Comparison of ENCODE assay signal across 8 cellular contexts in the genomic region with DNA sequence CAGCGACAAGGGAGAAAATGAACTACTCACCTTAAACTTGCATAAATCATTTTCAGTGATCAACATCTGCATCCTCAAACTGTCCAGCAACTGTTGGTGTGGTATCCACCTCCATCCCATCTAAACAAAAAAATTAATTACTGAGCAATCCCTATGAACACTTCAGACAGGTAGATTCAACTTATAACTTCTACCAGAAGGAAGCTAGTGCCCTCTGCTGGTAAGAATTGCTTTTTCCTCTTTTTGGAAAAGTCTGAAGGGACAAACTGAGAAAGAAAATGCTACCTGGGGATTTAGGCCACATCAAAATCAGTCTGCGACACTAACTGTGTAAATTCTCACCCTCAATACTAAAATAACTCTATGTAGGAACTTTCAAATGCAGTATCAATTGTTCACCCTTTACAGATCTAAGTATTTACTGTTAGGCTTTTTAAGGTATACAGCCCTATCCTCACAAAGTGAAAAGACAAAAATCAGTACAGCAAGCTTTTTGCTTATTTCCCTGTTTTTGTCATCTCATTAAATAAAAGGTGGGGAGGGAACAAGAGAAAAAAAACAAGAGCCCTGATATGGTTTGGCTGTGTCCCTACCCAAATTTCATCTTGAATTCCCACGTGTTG. TPM values are rescaled to one million over a fixed set of nuclear protein-coding genes. Genes with fewer than 3 reads are reported as not detected.
DNase-seq lines count a peak whose midpoint lies in the region; ATAC-seq and TF ChIP-seq lines count a peak whose summit lies in the region.

No MANE protein-coding gene starts in this region.

- no peak overlapping the region for H3K4me3 ChIP-seq in adrenal gland

- no peak overlapping the region for H3K27ac Mint-ChIP-seq in natural killer cell
- no peak overlapping the region for H3K27ac Mint-ChIP-seq in natural killer cell treated with Interleukin-12 subunit alpha and Interleukin-12 subunit beta and Interleukin-15 and Interleukin-18, amount 100 ng/mL, for 72 hours
- no peak overlapping the region for H3K27ac Mint-ChIP-seq in type B pancreatic cell

- 75 to 94% (median 83%) methylated on average over 3 of the region's 3 CpGs for WGBS in adrenal gland, 4 donors

- intact Hi-C loops in natural killer cell (cut with micrococcal nuclease) (loop anchor here (2.0 kb wide), 1 partner anchor 493 kb away; no protein-coding TSS in a partner anchor), adrenal gland (cut with DNase I) (no loop called here)

- H3K9me3 Mint-ChIP-seq in natural killer cell (no peaks in the 10 kb centered on the region), type B pancreatic cell (no peaks in the 10 kb centered on the region)
- no peaks in the 10 kb centered on the region for H3K9me3 Mint-ChIP-seq in natural killer cell treated with Interleukin-12 subunit alpha and Interleukin-12 subunit beta and Interleukin-15 and Interleukin-18, amount 100 ng/mL, for 72 hours

- H3K27ac ChIP-seq in adrenal gland: no peak overlapping the region

- H3K4me1 ChIP-seq in adrenal gland (replicated peaks in 1 of 2): no peaks in the 10 kb centered on the region

- peak; percentile 67 for TF ChIP-seq CTCF in natural killer cell (IDR thresholded peaks at IDR 0.05)
- peak; percentile 52 to 75 (median 68) for TF ChIP-seq CTCF in adrenal gland (IDR thresholded peaks at IDR 0.05)
- peak; percentile 87 for TF ChIP-seq CTCF in type B pancreatic cell (conservative IDR thresholded peaks at IDR 0.05)

- H3K9me3 ChIP-seq in adrenal gland (replicated peaks in 1 of 3): no peaks in the 10 kb centered on the region

- H3K4me1 Mint-ChIP-seq in natural killer cell: no peaks in the 10 kb centered on the region
- H3K4me1 Mint-ChIP-seq in natural killer cell treated with Interleukin-12 subunit alpha and Interleukin-12 subunit beta and Interleukin-15 and Interleukin-18, amount 100 ng/mL, for 72 hours (ENCODE audit: low read depth in 2 of 2): no peaks in the 10 kb centered on the region
- no peaks in the 10 kb centered on the region for H3K4me1 Mint-ChIP-seq in type B pancreatic cell (ENCODE audit: unreplicated experiment)

- TF ChIP-seq POLR2A in adrenal gland (IDR thresholded peaks at IDR 0.05): no peak

- DNase-seq in natural killer cell: no peak
- no peak for DNase-seq in natural killer cell treated with Interleukin-12 subunit alpha and Interleukin-12 subunit beta and Interleukin-15 and Interleukin-18, amount 100 ng/mL, for 72 hours (ENCODE audit: low spot score)
- DNase-seq in NCI-H1694 treated with DMSO at 0.1 percent for 48 hours (lab: John Stamatoyannopoulos, UW): peak; percentile 17
- no peak for DNase-seq in adrenal gland
- peak; percentile 83 for DNase-seq in inferior parietal cortex (ENCODE audit: extremely low spot score)
- no peak for DNase-seq in type B pancreatic cell (ENCODE audit: extremely low spot score, unreplicated experiment)

- H3K4me3 Mint-ChIP-seq in natural killer cell (no peak overlapping the region), type B pancreatic cell (no peak overlapping the region)
- no peak overlapping the region for H3K4me3 Mint-ChIP-seq in natural killer cell treated with Interleukin-12 subunit alpha and Interleukin-12 subunit beta and Interleukin-15 and Interleukin-18, amount 100 ng/mL, for 72 hours

- H3K27me3 Mint-ChIP-seq in natural killer cell (ENCODE audit: low read depth in 2 of 2) (no peaks in the 10 kb centered on the region), type B pancreatic cell (no peaks in the 10 kb centered on the region)
- H3K27me3 Mint-ChIP-seq in natural killer cell treated with Interleukin-12 subunit alpha and Interleukin-12 subunit beta and Interleukin-15 and Interleukin-18, amount 100 ng/mL, for 72 hours: no peaks in the 10 kb centered on the region

- H3K36me3 Mint-ChIP-seq in natural killer cell: peaks cover 18% of the 10 kb centered on the region
- H3K36me3 Mint-ChIP-seq in natural killer cell treated with Interleukin-12 subunit alpha and Interleukin-12 subunit beta and Interleukin-15 and Interleukin-18, amount 100 ng/mL, for 72 hours: peaks cover 20% of the 10 kb centered on the region
- peaks cover 26% of the 10 kb centered on the region for H3K36me3 Mint-ChIP-seq in type B pancreatic cell

- peak in 1 of 3 donors; percentile 40 for ATAC-seq in natural killer cell
- ATAC-seq in natural killer cell treated with Interleukin-12 subunit alpha and Interleukin-12 subunit beta and Interleukin-15 and Interleukin-18, amount 100 ng/mL, for 72 hours: no peak
- ATAC-seq in GM19395 (IDR thresholded peaks at IDR 0.05; ENCODE audit: unreplicated experiment): no peak
- ATAC-seq in HG02798 (IDR thresholded peaks at IDR 0.05; ENCODE audit: poor library complexity, unreplicated experiment): no peak

- H3K27me3 ChIP-seq in adrenal gland: no peaks in the 10 kb centered on the region

- H3K36me3 ChIP-seq in adrenal gland (replicated peaks in 1 of 2): peaks cover 0 to 61% of the 10 kb centered on the region in 2 donors

RNA-seq across cellular contexts. Expression of gene CLNS1A, which starts 17.9 kb away (rescaled TPM):
- total RNA-seq in natural killer cell (10 to 100 TPM; 48.6 to 58.2 (median 57.6) TPM), adrenal gland (100 to 1,000 TPM in 6 of 8 donors, 10 to 100 TPM in 2; 43.7 to 155 (median 128) TPM), type B pancreatic cell (ENCODE audit: low replicate concordance) (119 and 149 TPM in 2 replicates)
- 100 to 1,000 TPM in 1 of 2 donors, 10 to 100 TPM in 1; 98.4 to 140 TPM for total RNA-seq in natural killer cell treated with Interleukin-12 subunit alpha and Interleukin-12 subunit beta and Interleukin-15 and Interleukin-18, amount 100 ng/mL, for 72 hours
- 100 to 1,000 TPM in 1 of 3 donors, 10 to 100 TPM in 2; 66.4 to 176 (median 72.5) TPM for polyA plus RNA-seq in adrenal gland

RNA-seq across cellular contexts. Expression of gene AQP11, which starts 29.9 kb away (rescaled TPM):
- total RNA-seq in natural killer cell (under 1 TPM; 0.21 to 0.55 (median 0.50) TPM), adrenal gland (10 to 100 TPM; 11.6 to 57.1 (median 21.6) TPM), type B pancreatic cell (ENCODE audit: low replicate concordance) (2.4 and 4.1 TPM in 2 replicates)
- total RNA-seq in natural killer cell treated with Interleukin-12 subunit alpha and Interleukin-12 subunit beta and Interleukin-15 and Interleukin-18, amount 100 ng/mL, for 72 hours: under 1 TPM; 0.17 to 0.20 TPM
- polyA plus RNA-seq in adrenal gland: 10 to 100 TPM in 1 of 3 donors, 1 to 10 TPM in 2; 1.9 to 43.4 (median 2.6) TPM

Comparison
In these comparisons a context has a peak if more than half of its experiments do, and no peak if none do; other contexts are left out.
1. DNase-seq: peak in NCI-H1694 treated with DMSO at 0.1 percent for 48 hours (single experiment) and inferior parietal cortex (single experiment); none in natural killer cell (single experiment), natural killer cell treated with Interleukin-12 subunit alpha and Interleukin-12 subunit beta and Interleukin-15 and Interleukin-18, amount 100 ng/mL, for 72 hours (single experiment), adrenal gland (0 of 7) and type B pancreatic cell (single experiment).
2. Peak in every context shown above with its lines, with median percentiles within 50 percentile points of each other: CTCF ChIP-seq.